ENCODE assay signal across 11 cellular contexts in the genomic region with DNA sequence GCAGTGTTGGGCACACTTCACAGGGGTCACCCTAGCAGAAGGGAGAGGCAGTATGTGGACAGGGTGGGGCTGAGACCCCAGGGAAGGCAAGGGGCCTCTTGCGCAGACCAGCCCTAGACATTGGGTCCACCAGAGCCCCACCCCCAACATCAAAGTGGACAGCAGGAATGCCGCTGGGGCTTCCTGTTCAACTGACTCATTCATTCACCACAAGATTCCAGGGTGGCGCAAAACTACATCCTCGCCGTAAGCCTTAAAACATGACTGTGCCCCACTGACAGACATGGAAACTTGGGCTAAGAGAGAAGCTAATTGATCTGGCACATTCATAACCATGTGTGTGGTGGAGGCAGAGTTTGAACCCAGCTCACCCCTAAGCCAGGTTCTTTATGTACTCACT. TPM values are rescaled to one million over a fixed set of nuclear protein-coding genes. Genes with fewer than 3 reads are reported as not detected.
DNase-seq lines count a peak whose midpoint lies in the region; ATAC-seq, FAIRE-seq and TF ChIP-seq lines count a peak whose summit lies in the region.
"Had no signal": no experiment of that assay in that cellular context is flagged by ENCODE, and none has a peak within 500 bp of the region (broad histone marks: within the 10 kb centered on the region; RNA-seq: fewer than 3 reads in every experiment).

No MANE protein-coding gene starts in this region.

- H3K9me3 ChIP-seq in IMR-90 (ENCODE audit: control insufficient read depth, insufficient read depth, low read length) (no peaks in the 10 kb centered on the region), mucosa of descending colon (no peaks in the 10 kb centered on the region)
- H3K9me3 ChIP-seq: vagina had no signal

- DNase-seq in AG09309 (ENCODE audit: low read depth) (peak; percentile 87), IMR-90 (peak; percentile 96), bronchial epithelial cell (ENCODE audit: low read depth) (peak; percentile 95), lung microvascular endothelial cell (ENCODE audit: low read depth in 2 of 2) (peak; percentile 57 to 91), mucosa of descending colon (no peak), T-helper 1 cell (no peak)
- DNase-seq: CD8-positive, alpha-beta memory T cell; NCI-H774 had no signal

- peak overlapping the region; percentile 100 for H2BK120ac ChIP-seq in IMR-90 (ENCODE audit: low read depth, low read length)

- H3K27ac ChIP-seq in IMR-90 (ENCODE audit: insufficient read depth, low read length): peak overlapping the region; percentile 88
- H3K27ac ChIP-seq: vagina had no signal

- FAIRE-seq in bronchial epithelial cell (lab: Jason Lieb, UNC): peak; percentile 89

- H3K4me1 ChIP-seq in IMR-90 (ENCODE audit: control insufficient read depth, insufficient read depth, low read length) (peaks cover 44% of the 10 kb centered on the region), mucosa of descending colon (ENCODE audit: low read depth) (no peaks in the 10 kb centered on the region)
- H3K4me1 ChIP-seq: vagina had no signal

- peak overlapping the region; percentile 8; the same call in 1 of the 2 replicates for H3K9ac ChIP-seq in IMR-90 (ENCODE audit: low read depth, low read length)

- H3K36me3 ChIP-seq in IMR-90 (ENCODE audit: control insufficient read depth, insufficient read depth, low read length) (peaks cover 67% of the 10 kb centered on the region), bronchial epithelial cell (ENCODE audit: control insufficient read depth, insufficient read depth, low read length) (peaks cover 48% of the 10 kb centered on the region), mucosa of descending colon (ENCODE audit: low read depth) (no peaks in the 10 kb centered on the region)

- peak overlapping the region; percentile 56 for H3K4me2 ChIP-seq in IMR-90 (ENCODE audit: low read depth, low read length)

- peaks cover 32% of the 10 kb centered on the region for H3K9me1 ChIP-seq in IMR-90 (ENCODE audit: insufficient read depth, low read length)

- ATAC-seq in IMR-90 (ENCODE audit: low read depth): peak; percentile 88
- ATAC-seq in mucosa of descending colon: no peak
- ATAC-seq in HG02763 (IDR thresholded peaks at IDR 0.05; ENCODE audit: unreplicated experiment): no peak
- no peak for ATAC-seq in HG02973 (IDR thresholded peaks at IDR 0.05; ENCODE audit: unreplicated experiment)

- H2AK9ac ChIP-seq in IMR-90 (replicated peaks; ENCODE audit: low read depth, low read length, poor library complexity): peak overlapping the region; percentile 98

- H3K23ac ChIP-seq in IMR-90 (ENCODE audit: low read depth, low read length): peak overlapping the region; percentile 99

- POLR2A ChIA-PET in IMR-90 (lab: Charles Lee; ENCODE audit: unreplicated experiment): interaction anchor here (0.6 kb wide), 1 partner anchor 11 kb away, joined by 4 read pairs; no protein-coding TSS in a partner anchor

- H3K14ac ChIP-seq in IMR-90 (replicated peaks; ENCODE audit: low read depth, low read length): peak overlapping the region; percentile 95

- H4K5ac ChIP-seq in IMR-90 (ENCODE audit: low read depth, low read length): peak overlapping the region; percentile 94

- in situ Hi-C loops in IMR-90 (cut with MboI; ENCODE audit: low sequenced_read_pairs): no loop called here

- peaks cover 11 to 79% of the 10 kb centered on the region in 2 experiments; a peak in 3 of 4 replicates for H3K79me1 ChIP-seq in IMR-90 (ENCODE audit: low read depth in 1 of 2, low read length in 2 of 2)

- WGBS in IMR-90 (ENCODE audit: extremely low coverage in 2 of 2, insufficient read length in 1 of 2), 2 experiments: no CpG with 5 or more reads among the region's 5 CpGs

- peak overlapping the region; percentile 96 for H2BK5ac ChIP-seq in IMR-90 (ENCODE audit: low read depth, low read length, poor library complexity, severe bottlenecking)

- dilution Hi-C loops in IMR-90 (cut with HindIII; ENCODE audit: low sequenced_read_pairs, unreplicated experiment): no loop called here

- H2BK20ac ChIP-seq in IMR-90 (ENCODE audit: low read depth, low read length): peak overlapping the region; percentile 99

- H4K20me1 ChIP-seq in IMR-90 (ENCODE audit: insufficient read depth, low read length): no peaks in the 10 kb centered on the region

- peak overlapping the region; percentile 97 for H3K56ac ChIP-seq in IMR-90 (ENCODE audit: extremely low read depth, insufficient read depth, low read length)

- peak overlapping the region; percentile 100 for H2AK5ac ChIP-seq in IMR-90 (ENCODE audit: low read depth, low read length)

- TF ChIP-seq RAD21 in IMR-90 (IDR thresholded peaks at IDR 0.05; ENCODE audit: low read length): peak; percentile 36

- H3K27me3 ChIP-seq in IMR-90 (ENCODE audit: control insufficient read depth, insufficient read depth, low read length) (no peaks in the 10 kb centered on the region), bronchial epithelial cell (ENCODE audit: control insufficient read depth, insufficient read depth, low read length) (no peaks in the 10 kb centered on the region)
- H3K27me3 ChIP-seq: vagina had no signal

- CTCF ChIA-PET in IMR-90 (lab: Yijun Ruan, JAX): no interaction called here

- BruUV-seq in IMR-90 (replicated peaks; lab: Mats Ljungman, UMichigan): no TSS peak

- H3K4me3 ChIP-seq in AG09309 (ENCODE audit: control insufficient read depth, low read depth, low read length) (no peak overlapping the region), IMR-90 (ENCODE audit: insufficient read depth, low read depth, low read length) (no peak overlapping the region), bronchial epithelial cell (ENCODE audit: low read depth, low read length) (no peak overlapping the region), mucosa of descending colon (no peak overlapping the region)
- H3K4me3 ChIP-seq: vagina had no signal

- intact Hi-C loops in IMR-90 (cut with micrococcal nuclease): loop anchor here (2.0 kb wide), 1 partner anchor 23 kb away; no protein-coding TSS in a partner anchor
- intact Hi-C loops in mucosa of descending colon (cut with DNase I, micrococcal nuclease): no loop called here

- peak overlapping the region; percentile 79 for H2AFZ ChIP-seq in IMR-90 (replicated peaks; ENCODE audit: low read length, poor library complexity)

- TF ChIP-seq POLR2A in IMR-90 (IDR thresholded peaks at IDR 0.05; ENCODE audit: low read depth, low read length): peak; percentile 55

- H3K18ac ChIP-seq in IMR-90 (ENCODE audit: low read depth, low read length): peak overlapping the region; percentile 95

- peak overlapping the region; percentile 99 for H2BK15ac ChIP-seq in IMR-90 (ENCODE audit: low read depth, low read length)

- no peak for TF ChIP-seq CTCF in AG09309 (IDR thresholded peaks at IDR 0.05; ENCODE audit: control insufficient read depth, insufficient read depth, low read depth, low read length, missing control alignments)
- 0 out of 2 replicates have a peak, but pooled peaks have one; percentile 2 for TF ChIP-seq CTCF in IMR-90 (conservative IDR thresholded peaks at IDR 0.05; ENCODE audit: low read depth, low read length)
- no peak for TF ChIP-seq CTCF in bronchial epithelial cell (IDR thresholded peaks at IDR 0.05; ENCODE audit: insufficient read depth, low read length, severe bottlenecking)
- TF ChIP-seq CTCF in mucosa of descending colon (IDR thresholded peaks at IDR 0.05): no peak

- H3K4ac ChIP-seq in IMR-90 (ENCODE audit: low read depth, low read length): peak overlapping the region; percentile 100

- H4K91ac ChIP-seq in IMR-90 (ENCODE audit: insufficient read depth, low read depth, low read length): peak overlapping the region; percentile 100

- peak overlapping the region; percentile 94 to 98 for H4K8ac ChIP-seq in IMR-90 (ENCODE audit: low read depth in 2 of 2, low read length in 2 of 2)

TF ChIP-seq in IMR-90, 13 proteins besides CTCF, POLR2A, EP300 and RAD21 (continues in another document):
- TF ChIP-seq BHLHE40 (IDR thresholded peaks at IDR 0.05; ENCODE audit: low read depth, low read length): peak; percentile 47; the same call in 1 of the 2 replicates
- peak; percentile 50 for TF ChIP-seq RCOR1 (IDR thresholded peaks at IDR 0.05; ENCODE audit: insufficient replicate concordance, low read length)
- TF ChIP-seq, protein P1, sequence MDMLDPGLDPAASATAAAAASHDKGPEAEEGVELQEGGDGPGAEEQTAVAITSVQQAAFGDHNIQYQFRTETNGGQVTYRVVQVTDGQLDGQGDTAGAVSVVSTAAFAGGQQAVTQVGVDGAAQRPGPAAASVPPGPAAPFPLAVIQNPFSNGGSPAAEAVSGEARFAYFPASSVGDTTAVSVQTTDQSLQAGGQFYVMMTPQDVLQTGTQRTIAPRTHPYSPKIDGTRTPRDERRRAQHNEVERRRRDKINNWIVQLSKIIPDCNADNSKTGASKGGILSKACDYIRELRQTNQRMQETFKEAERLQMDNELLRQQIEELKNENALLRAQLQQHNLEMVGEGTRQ (IDR thresholded peaks at IDR 0.05; ENCODE audit: low read depth, low read length): no peak
- peak; percentile 77; the same call in 1 of the 2 replicates for TF ChIP-seq MAZ (IDR thresholded peaks at IDR 0.05; ENCODE audit: borderline replicate concordance, low read depth, low read length)
- TF ChIP-seq FOS (IDR thresholded peaks at IDR 0.05; ENCODE audit: low read depth, low read length): peak; percentile 96
- TF ChIP-seq MAFK (IDR thresholded peaks at IDR 0.05; ENCODE audit: low read depth, low read length): no peak; the same call in 1 of the 2 replicates
- TF ChIP-seq SMC3 (IDR thresholded peaks at IDR 0.05; ENCODE audit: low read depth, low read length): peak; percentile 23; the same call in 1 of the 2 replicates
- TF ChIP-seq MXI1 (IDR thresholded peaks at IDR 0.05; ENCODE audit: borderline replicate concordance, low read depth, low read length): peak; percentile 80
- peak; percentile 89 for TF ChIP-seq CEBPB (IDR thresholded peaks at IDR 0.05; ENCODE audit: low read depth, low read length)

RNA-seq across cellular contexts. Expression of a gene that starts 14.0 kb away (rescaled TPM):
- total RNA-seq in IMR-90 (2012; rRNA removed) (28.6 and 34.2 TPM in 2 replicates), bronchial epithelial cell (87.7 and 121 TPM in 2 replicates), lung microvascular endothelial cell (0.44 and 0.79 TPM in 2 replicates), mucosa of descending colon (10 to 100 TPM; 11.2 to 62.9 (median 19.3) TPM)
- polyA plus RNA-seq in IMR-90 (2012; rRNA removed): 62.8 and 65.2 TPM in 2 replicates
- polyA plus RNA-seq in IMR-90 (2012; cell fraction: cytosol; rRNA removed): 30.1 and 39.5 TPM in 2 replicates
- 228 and 260 TPM in 2 replicates for polyA plus RNA-seq in IMR-90 (2012; cell fraction: nucleus; rRNA removed; ENCODE audit: low replicate concordance)
- polyA plus RNA-seq: CD8-positive, alpha-beta memory T cell had no signal

RNA-seq across cellular contexts. Expression of a gene that starts 45.1 kb away (rescaled TPM):
- total RNA-seq in IMR-90 (2012; rRNA removed): 90.0 and 104 TPM in 2 replicates
- polyA plus RNA-seq in IMR-90 (2012; rRNA removed): 84.2 TPM in 2 replicates
- 60.3 and 78.3 TPM in 2 replicates for polyA plus RNA-seq in IMR-90 (2012; cell fraction: cytosol; rRNA removed)
- 41.2 and 50.2 TPM in 2 replicates for polyA plus RNA-seq in IMR-90 (2012; cell fraction: nucleus; rRNA removed; ENCODE audit: low replicate concordance)
- 67.4 and 95.2 TPM in 2 replicates for total RNA-seq in bronchial epithelial cell
- 97.9 and 132 TPM in 2 replicates for total RNA-seq in lung microvascular endothelial cell
- 10 to 100 TPM; 47.5 to 54.5 (median 52.9) TPM for total RNA-seq in mucosa of descending colon

Comparison
In these comparisons a context has a peak if more than half of its experiments do, and no peak if none do; other contexts are left out.
1. DNase-seq: peak in AG09309 (single experiment), IMR-90 (single experiment), bronchial epithelial cell (single experiment) and lung microvascular endothelial cell (2 of 2); none in mucosa of descending colon (0 of 3) and T-helper 1 cell (0 of 5).